In genomic region chr3:113142476-113142875, GRCh38 we compare ENCODE assay signal across 23 cellular contexts.
"Had no signal": no experiment of that assay in that cellular context is flagged by ENCODE, and none has a peak within 500 bp of the region (broad histone marks: within the 10 kb centered on the region; RNA-seq: fewer than 3 reads in every experiment).

No MANE protein-coding gene starts in this region.

- H3K36me3 ChIP-seq: gastroesophageal sphincter, pancreas, stomach, uterus had no signal

- H3K4me1 Mint-ChIP-seq: immature natural killer cell; naive thymus-derived CD8-positive, alpha-beta T cell had no signal

- H3K36me3 Mint-ChIP-seq: naive thymus-derived CD8-positive, alpha-beta T cell had no signal

- H3K9me3 Mint-ChIP-seq: endodermal cell, immature natural killer cell had no signal

- H3K4me3 Mint-ChIP-seq: endodermal cell; immature natural killer cell; naive thymus-derived CD8-positive, alpha-beta T cell; stimulated activated naive B cell treated with anti-CD40 and anti-IgM and Interleukin-4, amounts not matched to agents 10 μg/mL and 1 μg/mL and 100 μg/mL, for 72 hours had no signal

- ATAC-seq: gastroesophageal sphincter; left colon; left ventricle myocardium superior; mucosa of descending colon; naive thymus-derived CD8-positive, alpha-beta T cell; sciatic nerve; stimulated activated naive B cell treated with anti-CD40 and anti-IgM and Interleukin-4, amounts not matched to agents 10 μg/mL and 1 μg/mL and 100 μg/mL, for 72 hours had no signal

- H3K27ac Mint-ChIP-seq: endodermal cell; immature natural killer cell; progenitor cell of endocrine pancreas; stimulated activated naive B cell treated with anti-CD40 and anti-IgM and Interleukin-4, amounts not matched to agents 10 μg/mL and 1 μg/mL and 100 μg/mL, for 72 hours had no signal

- DNase-seq: central memory CD4-positive, alpha-beta T cell; effector CD4-positive, alpha-beta T cell; endodermal cell; foreskin fibroblast; immature natural killer cell; left colon; left ventricle myocardium superior; mucosa of descending colon; naive thymus-derived CD8-positive, alpha-beta T cell; occipital lobe; pancreas; stimulated activated CD4-positive, alpha-beta T cell treated with anti-CD3 and anti-CD28 coated beads, Interleukin-2, amount 100 ng/mL, for 24 hours; stimulated activated CD4-positive, alpha-beta T cell treated with anti-CD3 and anti-CD28 coated beads, Interleukin-4, amount 100 ng/mL, for 4 hours; stimulated activated naive B cell treated with anti-CD40 and anti-IgM and Interleukin-4, amounts not matched to agents 10 μg/mL and 1 μg/mL and 100 μg/mL, for 72 hours; stomach; substantia nigra; trophoblast cell; uterus had no signal

- H3K27ac ChIP-seq: coronary artery, pancreas, stomach, uterus had no signal

- H3K4me3 ChIP-seq: coronary artery, gastroesophageal sphincter, lung, mucosa of descending colon, pancreas, stomach, uterus had no signal

- H3K27me3 ChIP-seq: gastroesophageal sphincter, stomach, uterus had no signal

- H3K9me3 ChIP-seq: gastroesophageal sphincter, mucosa of descending colon, pancreas, stomach, uterus had no signal

- H3K4me1 ChIP-seq: pancreas, uterus had no signal
